Comparison of ENCODE assay signal across 21 cellular contexts in the genomic region with DNA sequence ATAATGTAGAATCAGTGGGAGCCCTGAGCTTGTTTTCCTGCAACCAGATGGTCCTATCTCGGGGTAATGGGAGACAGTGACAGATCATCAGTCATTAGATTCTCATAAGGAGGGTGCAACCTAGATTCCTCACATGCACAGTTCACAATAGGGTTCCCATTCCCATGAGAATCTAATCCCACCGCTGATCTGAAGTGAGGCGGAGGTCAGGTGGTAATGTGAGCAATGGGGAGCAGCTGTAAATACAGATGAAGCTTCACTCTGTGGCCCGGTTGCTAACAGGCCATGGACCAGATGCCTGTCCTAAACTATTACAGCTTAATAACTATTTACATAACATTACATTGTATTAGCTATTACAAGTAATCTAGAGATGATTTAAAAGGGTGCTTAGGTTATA. TPM values are rescaled to one million over a fixed set of nuclear protein-coding genes. Genes with fewer than 3 reads are reported as not detected.
A peak's percentile ranks its signal among the peaks of the same experiment; 100 is the strongest.
DNase-seq lines count a peak whose midpoint lies in the region; ATAC-seq and TF ChIP-seq lines count a peak whose summit lies in the region.
"Had no signal": no experiment of that assay in that cellular context is flagged by ENCODE, and none has a peak within 500 bp of the region (broad histone marks: within the 10 kb centered on the region; RNA-seq: fewer than 3 reads in every experiment).

No MANE protein-coding gene starts in this region.

- H3K9me3 ChIP-seq in right atrium auricular region (no peaks in the 10 kb centered on the region), right cardiac atrium (ENCODE audit: control insufficient read depth, low read length) (no peaks in the 10 kb centered on the region), SJCRH30 (replicated peaks) (no peaks in the 10 kb centered on the region), T-helper 17 cell (ENCODE audit: control insufficient read depth, low read length, poor library complexity, severe bottlenecking) (no peaks in the 10 kb centered on the region)

- no peak overlapping the region for H3K27ac Mint-ChIP-seq in T-helper 17 cell
- H3K27ac Mint-ChIP-seq: CD4-positive, alpha-beta memory T cell; GM23338; H9 had no signal

- H3K27ac ChIP-seq in right atrium auricular region (no peak overlapping the region), right cardiac atrium (ENCODE audit: low read length) (no peak overlapping the region), SJCRH30 (no peak overlapping the region)

- intact Hi-C loops in right cardiac atrium (cut with DNase I) (no loop called here), left colon (cut with DNase I, micrococcal nuclease) (no loop called here)

- TF ChIP-seq CTCF in right atrium auricular region (IDR thresholded peaks at IDR 0.05) = no peak

- H3K36me3 ChIP-seq in right atrium auricular region (no peaks in the 10 kb centered on the region), SJCRH30 (no peaks in the 10 kb centered on the region)

- H3K27me3 Mint-ChIP-seq in T-helper 17 cell = peaks cover 13% of the 10 kb centered on the region

- peaks cover 5% of the 10 kb centered on the region for H3K36me3 Mint-ChIP-seq in T-helper 17 cell (ENCODE audit: low read depth)
- H3K36me3 Mint-ChIP-seq: CD4-positive, alpha-beta memory T cell had no signal

- H3K27me3 ChIP-seq in right atrium auricular region (no peaks in the 10 kb centered on the region), right cardiac atrium (ENCODE audit: control insufficient read depth, insufficient read depth) (no peaks in the 10 kb centered on the region), SJCRH30 (no peaks in the 10 kb centered on the region)

- H3K4me1 Mint-ChIP-seq in T-helper 17 cell = peaks cover 3% of the 10 kb centered on the region
- H3K4me1 Mint-ChIP-seq: CD4-positive, alpha-beta memory T cell; GM23338; H9 had no signal

- 97% methylated on average over 4 of the region's 4 CpGs for WGBS in right cardiac atrium

- DNase-seq in right atrium auricular region (ENCODE audit: low spot score) (peak; percentile 48), right cardiac atrium (no peak), NCI-H2171 (lab: John Stamatoyannopoulos, UW) (peak; percentile 35), SJCRH30 (peak; percentile 20 to 42), T-helper 17 cell (no peak), left colon (no peak)
- DNase-seq: C1 segment of cervical spinal cord; Calu3; CD4-positive, alpha-beta memory T cell; COR-L47; DMS79; EL; GDM1; H9 had no signal

- H3K4me3 ChIP-seq in right atrium auricular region (no peak overlapping the region), right cardiac atrium (ENCODE audit: low read length) (no peak overlapping the region), SJCRH30 (no peak overlapping the region)
- H3K4me3 ChIP-seq: GM12878, GM23338 had no signal

- ATAC-seq in right cardiac atrium (no peak), T-helper 17 cell (no peak), GM18519 (IDR thresholded peaks at IDR 0.05; ENCODE audit: low FRiP score, unreplicated experiment) (no peak), left colon (no peak)
- ATAC-seq: GM12878, GM23338, HCT116 had no signal

- no peak overlapping the region for H3K4me3 Mint-ChIP-seq in T-helper 17 cell
- H3K4me3 Mint-ChIP-seq: CD4-positive, alpha-beta memory T cell; GM23338; H9 had no signal

- H3K4me1 ChIP-seq in right atrium auricular region (peaks cover 0 to 7% of the 10 kb centered on the region in 2 donors), right cardiac atrium (ENCODE audit: control insufficient read depth, insufficient read depth, low read length) (no peaks in the 10 kb centered on the region), SJCRH30 (peaks cover 16% of the 10 kb centered on the region)

RNA-seq across cellular contexts. Expression of a gene that starts 17.0 kb away (rescaled TPM):
- total RNA-seq in right atrium auricular region (10 to 100 TPM; 25.7 to 50.9 TPM), right cardiac atrium (10 to 100 TPM; 23.1 to 34.8 (median 26.3) TPM), T-helper 17 cell (under 1 TPM; 0.42 to 0.96 TPM), left colon (10 to 100 TPM in 1 of 2 donors, 1 to 10 TPM in 1; 7.7 to 14.2 TPM)
- polyA plus RNA-seq in right cardiac atrium = 9.1 TPM
- total RNA-seq in SJCRH30 (2014; rRNA removed; shearing (Covaris generic)) = 6.8 and 7.3 TPM in 2 replicates

RNA-seq across cellular contexts. Expression of a gene that starts 35.4 kb away (rescaled TPM):
- total RNA-seq in right atrium auricular region (1 to 10 TPM; 1.5 to 8.3 TPM), right cardiac atrium (1 to 10 TPM; 2.2 to 5.5 (median 2.6) TPM), T-helper 17 cell (not detected), left colon (10 to 100 TPM in 1 of 2 donors, 1 to 10 TPM in 1; 8.5 to 10.1 TPM)
- 4.1 TPM for polyA plus RNA-seq in right cardiac atrium
- total RNA-seq in SJCRH30 (2014; rRNA removed; shearing (Covaris generic)) = 0.53 and 1.4 TPM in 2 replicates
- total RNA-seq: A172; CD4-positive, alpha-beta memory T cell; GM12878; H4 had no signal
- polyA plus RNA-seq: CD4-positive, alpha-beta memory T cell; GM12878 had no signal

RNA-seq across cellular contexts. Expression of a gene that starts 41.6 kb away (rescaled TPM):
- total RNA-seq in right atrium auricular region (10 to 100 TPM in 1 of 2 donors, 1 to 10 TPM in 1; 5.5 to 13.0 TPM), right cardiac atrium (100 to 1,000 TPM in 1 of 4 donors, 10 to 100 TPM in 3; 38.0 to 103 (median 69.2) TPM), T-helper 17 cell (not detected), left colon (1 to 10 TPM in 1 of 2 donors, under 1 TPM in 1; 0.73 to 3.1 TPM)
- 106 TPM for polyA plus RNA-seq in right cardiac atrium
- total RNA-seq in SJCRH30 (2014; rRNA removed; shearing (Covaris generic)) = 1.0 and 1.5 TPM in 2 replicates
- total RNA-seq: A172; A673; Calu3; CD4-positive, alpha-beta memory T cell; GM12878; H4 had no signal
- polyA plus RNA-seq: CD4-positive, alpha-beta memory T cell; GM12878 had no signal

RNA-seq across cellular contexts. Expression of a gene that starts 42.6 kb away (rescaled TPM):
- total RNA-seq in right atrium auricular region (1,000 to 10,000 TPM; 2,961 to 3,608 TPM), right cardiac atrium (1,000 to 10,000 TPM; 4,923 to 5,929 (median 5,581) TPM), T-helper 17 cell (not detected), left colon (100 to 1,000 TPM in 1 of 2 donors, 10 to 100 TPM in 1; 11.5 to 100 TPM)
- polyA plus RNA-seq in right cardiac atrium = 9,689 TPM
- total RNA-seq in SJCRH30 (2014; rRNA removed; shearing (Covaris generic)) = 3.4 and 4.1 TPM in 2 replicates
- total RNA-seq: A172; CD4-positive, alpha-beta memory T cell; GM12878; H9 had no signal
- polyA plus RNA-seq: CD4-positive, alpha-beta memory T cell had no signal

Comparison
In these comparisons a context has a peak if more than half of its experiments do, and no peak if none do; other contexts are left out.
1. DNase-seq: peak in right atrium auricular region (single experiment), NCI-H2171 (single experiment) and SJCRH30 (2 of 2); none in right cardiac atrium (0 of 3), T-helper 17 cell (0 of 3) and left colon (0 of 2).